ENCODE assay signal across 24 cellular contexts in genomic region chr22:35134637-35135036, GRCh38.
DNase-seq lines count a peak whose midpoint lies in the region; ATAC-seq and TF ChIP-seq lines count a peak whose summit lies in the region.
"Had no signal": no experiment of that assay in that cellular context is flagged by ENCODE, and none has a peak within 500 bp of the region (broad histone marks: within the 10 kb centered on the region; RNA-seq: fewer than 3 reads in every experiment).

No MANE protein-coding gene starts in this region.

- H3K27ac Mint-ChIP-seq in Caco-2 (ENCODE audit: unreplicated experiment), result no peak overlapping the region
- no peak overlapping the region for H3K27ac Mint-ChIP-seq in GM23338
- H3K27ac Mint-ChIP-seq: activated CD4-positive, alpha-beta memory T cell treated with anti-CD3 and anti-CD28 coated beads for 36 hours; activated naive CD4-positive, alpha-beta T cell treated with anti-CD3 and anti-CD28 coated beads, Interleukin-2, amount 50 U/mL, for 24 hours; IgD-negative memory B cell had no signal

- TF ChIP-seq CTCF in Caco-2 (IDR thresholded peaks at IDR 0.05; ENCODE audit: insufficient read depth in 1 of 2, low read depth in 1 of 2, low read length in 1 of 2, severe bottlenecking in 1 of 2, unreplicated experiment in 1 of 2) (no peak), GM23338 (conservative IDR thresholded peaks at IDR 0.05; ENCODE audit: low read depth in 2 of 2) (no peak), left lung (IDR thresholded peaks at IDR 0.05) (no peak), PC-3 (conservative IDR thresholded peaks at IDR 0.05; ENCODE audit: low read depth, low read length) (no peak)

- DNase-seq in Caco-2 (peak; percentile 19 to 83), GM23338 (ENCODE audit: low spot score) (no peak), cerebellar cortex (ENCODE audit: low spot score) (peak; percentile 47), left lung (no peak), DMS 273 (lab: John Stamatoyannopoulos, UW; ENCODE audit: unreplicated experiment) (no peak), sciatic nerve (ENCODE audit: low spot score) (no peak), PC-3 (no peak)
- DNase-seq: activated CD4-positive, alpha-beta memory T cell treated with anti-CD3 and anti-CD28 coated beads for 36 hours; activated CD8-positive, alpha-beta memory T cell treated with anti-CD3 and anti-CD28 coated beads, Interleukin-2, amount 50 U/mL, for 48 hours; amygdala; BE2C; effector CD8-positive, alpha-beta T cell; GM23248; NCI-H1048; NCI-H187; NCI-H524 treated with DMSO at 0.1 percent for 48 hours; nucleus accumbens; stimulated activated naive CD8-positive, alpha-beta T cell treated with anti-CD3 and anti-CD28 coated beads, Interleukin-15, Interleukin-2, amounts not matched to agents 100 U/mL and 50 U/mL, for 24 hours; T1000 had no signal

- H3K9me3 ChIP-seq in Caco-2, result no peaks in the 10 kb centered on the region
- peaks cover 0 to 3% of the 10 kb centered on the region in 2 donors for H3K9me3 ChIP-seq in muscle layer of duodenum (ENCODE audit: control insufficient read depth in 1 of 2, low read length in 2 of 2)
- no peaks in the 10 kb centered on the region for H3K9me3 ChIP-seq in left lung
- no peaks in the 10 kb centered on the region for H3K9me3 ChIP-seq in PC-3 (ENCODE audit: low read length)
- H3K9me3 ChIP-seq: BE2C, thoracic aorta had no signal

- peaks cover 4% of the 10 kb centered on the region for H3K27me3 Mint-ChIP-seq in Caco-2 (ENCODE audit: insufficient read depth, unreplicated experiment)
- peaks cover 3% of the 10 kb centered on the region for H3K27me3 Mint-ChIP-seq in GM23338 (ENCODE audit: insufficient read depth, low read depth, poor library complexity)

- ATAC-seq in GM23338 (peak; percentile 45), left lung (no peak), sciatic nerve (no peak), PC-3 (no peak)
- ATAC-seq: activated CD4-positive, CD25-positive, alpha-beta regulatory T cell treated with anti-CD3 and anti-CD28 coated beads, Interleukin-2, amount 50 U/mL, for 24 hours; stimulated activated naive CD8-positive, alpha-beta T cell treated with anti-CD3 and anti-CD28 coated beads, Interleukin-15, Interleukin-2, amounts not matched to agents 100 U/mL and 50 U/mL, for 24 hours had no signal

- H4K20me1 ChIP-seq in GM23338 (replicated peaks; ENCODE audit: insufficient read depth) (no peaks in the 10 kb centered on the region), PC-3 (ENCODE audit: low read length) (no peaks in the 10 kb centered on the region)

- H3K4me1 Mint-ChIP-seq in Caco-2 (ENCODE audit: low read depth, unreplicated experiment), result no peaks in the 10 kb centered on the region
- peaks cover 30% of the 10 kb centered on the region for H3K4me1 Mint-ChIP-seq in GM23338

- H3K9ac ChIP-seq in PC-3 (ENCODE audit: low read length), result no peak overlapping the region
- H3K9ac ChIP-seq: GM23248 had no signal

- H2AFZ ChIP-seq in GM23338, result peak overlapping the region; percentile 56
- no peak overlapping the region for H2AFZ ChIP-seq in PC-3 (ENCODE audit: low read length)
- H2AFZ ChIP-seq: GM23248 had no signal

- H3K36me3 ChIP-seq in Caco-2 (ENCODE audit: control insufficient read depth, insufficient read depth, low read length), result no peaks in the 10 kb centered on the region
- no peaks in the 10 kb centered on the region for H3K36me3 ChIP-seq in GM23338 (ENCODE audit: insufficient read depth)
- no peaks in the 10 kb centered on the region for H3K36me3 ChIP-seq in muscle layer of duodenum (ENCODE audit: control insufficient read depth in 1 of 2, insufficient read depth in 2 of 2, low read length in 2 of 2)
- H3K36me3 ChIP-seq in left lung, result no peaks in the 10 kb centered on the region
- H3K36me3 ChIP-seq in PC-3 (ENCODE audit: low read depth, low read length), result no peaks in the 10 kb centered on the region
- H3K36me3 ChIP-seq: BE2C, thoracic aorta had no signal

- H3F3A ChIP-seq in GM23338 (replicated peaks; ENCODE audit: low read depth) (no peaks in the 10 kb centered on the region), PC-3 (ENCODE audit: low read length, unreplicated experiment) (no peaks in the 10 kb centered on the region)

- H3K4me2 ChIP-seq in GM23338, result no peak overlapping the region
- no peak overlapping the region for H3K4me2 ChIP-seq in PC-3 (ENCODE audit: low read length)

- H3K79me2 ChIP-seq in GM23338 (replicated peaks; ENCODE audit: insufficient read depth) (no peaks in the 10 kb centered on the region), PC-3 (ENCODE audit: low read length) (no peaks in the 10 kb centered on the region)

- H3K4me3 Mint-ChIP-seq in Caco-2 (ENCODE audit: unreplicated experiment) (no peak overlapping the region), GM23338 (no peak overlapping the region)
- H3K4me3 Mint-ChIP-seq: activated CD4-positive, alpha-beta memory T cell treated with anti-CD3 and anti-CD28 coated beads for 36 hours; activated naive CD4-positive, alpha-beta T cell treated with anti-CD3 and anti-CD28 coated beads, Interleukin-2, amount 50 U/mL, for 24 hours; IgD-negative memory B cell had no signal

- no peak overlapping the region for H3K4me3 ChIP-seq in Caco-2 (ENCODE audit: low read depth, low read length)
- H3K4me3 ChIP-seq in GM23338, result no peak overlapping the region
- H3K4me3 ChIP-seq in muscle layer of duodenum (ENCODE audit: low read depth in 1 of 2, low read length in 2 of 2), result no peak overlapping the region
- no peak overlapping the region for H3K4me3 ChIP-seq in left lung
- H3K4me3 ChIP-seq in PC-3 (ENCODE audit: low read length), result no peak overlapping the region
- H3K4me3 ChIP-seq: GM23248, thoracic aorta had no signal

- H3K9me3 Mint-ChIP-seq in Caco-2 (ENCODE audit: unreplicated experiment), result no peaks in the 10 kb centered on the region
- H3K9me3 Mint-ChIP-seq in GM23338, result peaks cover 12% of the 10 kb centered on the region; the same call in 2 of the 3 replicates
- H3K9me3 Mint-ChIP-seq: activated CD4-positive, alpha-beta memory T cell treated with anti-CD3 and anti-CD28 coated beads for 36 hours; activated naive CD4-positive, alpha-beta T cell treated with anti-CD3 and anti-CD28 coated beads, Interleukin-2, amount 50 U/mL, for 24 hours had no signal

- POLR2A ChIA-PET in Caco-2 (lab: Charles Lee) (no interaction called here), PC-3 (lab: Charles Lee; ENCODE audit: unreplicated experiment) (no interaction called here)

- H3K27me3 ChIP-seq in Caco-2 (replicated peaks; ENCODE audit: control insufficient read depth, insufficient read depth, low read length), result no peaks in the 10 kb centered on the region
- no peaks in the 10 kb centered on the region for H3K27me3 ChIP-seq in GM23338 (ENCODE audit: insufficient read depth)
- no peaks in the 10 kb centered on the region for H3K27me3 ChIP-seq in muscle layer of duodenum (ENCODE audit: low read depth, low read length)
- H3K27me3 ChIP-seq in left lung, result peaks cover 0 to 66% of the 10 kb centered on the region in 2 donors
- H3K27me3 ChIP-seq in PC-3 (ENCODE audit: low read length), result peaks cover 18% of the 10 kb centered on the region; the same call in 1 of the 2 replicates
- H3K27me3 ChIP-seq: BE2C had no signal

- CTCF ChIA-PET in Caco-2 (lab: Charles Lee) (interaction anchor here (1.6 kb wide), 1 partner anchor 16 kb away, joined by 6 read pairs; no protein-coding TSS in a partner anchor), PC-3 (lab: Charles Lee) (no interaction called here)

- H3K27ac ChIP-seq in GM23338 (ENCODE audit: low read depth) (no peak overlapping the region), muscle layer of duodenum (ENCODE audit: low read length) (peak overlapping the region; percentile 51), left lung (no peak overlapping the region), PC-3 (ENCODE audit: low read length) (no peak overlapping the region)
- H3K27ac ChIP-seq: GM23248, thoracic aorta had no signal

- BruUV-seq in Caco-2 (replicated peaks; lab: Mats Ljungman, UMichigan) (no TSS peak), PC-3 (replicated peaks; lab: Mats Ljungman, UMichigan) (no TSS peak)

- H3K36me3 Mint-ChIP-seq in Caco-2 (ENCODE audit: insufficient read depth, unreplicated experiment) (no peaks in the 10 kb centered on the region), GM23338 (ENCODE audit: low read depth) (no peaks in the 10 kb centered on the region)
- H3K36me3 Mint-ChIP-seq: activated CD4-positive, alpha-beta memory T cell treated with anti-CD3 and anti-CD28 coated beads for 36 hours; activated naive CD4-positive, alpha-beta T cell treated with anti-CD3 and anti-CD28 coated beads, Interleukin-2, amount 50 U/mL, for 24 hours had no signal

- H3K4me1 ChIP-seq in Caco-2, result peaks cover 14% of the 10 kb centered on the region
- H3K4me1 ChIP-seq in GM23338 (ENCODE audit: insufficient read depth), result peaks cover 29% of the 10 kb centered on the region
- peaks cover 0 to 5% of the 10 kb centered on the region in 2 donors for H3K4me1 ChIP-seq in muscle layer of duodenum (ENCODE audit: control insufficient read depth in 1 of 2, insufficient read depth in 2 of 2, low read length in 2 of 2)
- no peaks in the 10 kb centered on the region for H3K4me1 ChIP-seq in left lung
- no peaks in the 10 kb centered on the region for H3K4me1 ChIP-seq in PC-3 (ENCODE audit: insufficient read depth, low read length)
- H3K4me1 ChIP-seq: BE2C had no signal

- intact Hi-C loops in Caco-2 (cut with micrococcal nuclease; ENCODE audit: unreplicated experiment), result no loop called here
- intact Hi-C loops in left lung (cut with DNase I), result no loop called here
- intact Hi-C loops in sciatic nerve (cut with DNase I), result no loop called here
- intact Hi-C loops in PC-3 (cut with micrococcal nuclease), result no loop called here

- 0 out of 2 replicates have a peak, but pooled peaks cover 7% of the 10 kb centered on the region for H3K9me2 ChIP-seq in GM23338 (ENCODE audit: insufficient read depth)
- H3K9me2 ChIP-seq in PC-3 (replicated peaks; ENCODE audit: low read length), result no peaks in the 10 kb centered on the region

TF ChIP-seq in GM23338, 12 proteins besides CTCF, POLR2A, EP300 and RAD21 (continues in another document):
- no peak for TF ChIP-seq ZNF114 (CRISPR knock-in tag; IDR thresholded peaks at IDR 0.05)
- TF ChIP-seq POLR2AphosphoS5 (IDR thresholded peaks at IDR 0.05; ENCODE audit: low read depth), result no peak
- no peak for TF ChIP-seq JUNB (IDR thresholded peaks at IDR 0.05; ENCODE audit: unreplicated experiment)
- TF ChIP-seq ETS1 (IDR thresholded peaks at IDR 0.05), result no peak
- no peak for TF ChIP-seq EZH2 (IDR thresholded peaks at IDR 0.05; ENCODE audit: low read depth, unreplicated experiment)
- TF ChIP-seq CREB1 (CRISPR knock-in tag; IDR thresholded peaks at IDR 0.05; ENCODE audit: low read depth), result no peak
- TF ChIP-seq EZH2phosphoT487 (IDR thresholded peaks at IDR 0.05; ENCODE audit: unreplicated experiment), result no peak
- no peak for TF ChIP-seq NANOG (IDR thresholded peaks at IDR 0.05; ENCODE audit: borderline replicate concordance)

Comparison
In these comparisons a context has a peak if more than half of its experiments do, and no peak if none do; other contexts are left out.
1. DNase-seq: peak in Caco-2 (2 of 2) and cerebellar cortex (single experiment); none in GM23338 (single experiment), left lung (0 of 2), DMS 273 (single experiment), sciatic nerve (single experiment) and PC-3 (single experiment).